Comparison of ENCODE assay signal across 22 cellular contexts in the genomic region with DNA sequence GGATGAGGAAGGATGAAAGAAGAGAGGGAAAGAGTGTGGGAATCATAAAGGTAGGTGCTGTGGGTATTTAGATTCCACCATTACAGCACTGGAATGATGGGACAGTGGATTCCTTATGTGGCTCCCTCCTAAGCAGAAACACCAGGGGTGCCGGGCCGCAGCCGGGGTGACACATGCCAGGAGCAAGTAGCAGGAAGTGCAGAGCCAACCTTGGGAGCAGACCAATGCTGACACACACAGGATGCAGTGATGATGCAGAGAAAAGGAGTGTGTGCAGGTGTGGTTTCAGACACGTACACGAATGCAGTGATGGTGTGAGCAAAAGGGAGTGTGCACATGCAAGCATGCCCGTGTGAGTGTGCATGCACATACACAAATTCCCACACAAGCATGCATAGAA.
A peak's percentile ranks its signal among the peaks of the same experiment; 100 is the strongest.
DNase-seq lines count a peak whose midpoint lies in the region; ATAC-seq, FAIRE-seq and TF ChIP-seq lines count a peak whose summit lies in the region.
"Had no signal": no experiment of that assay in that cellular context is flagged by ENCODE, and none has a peak within 500 bp of the region (broad histone marks: within the 10 kb centered on the region; RNA-seq: fewer than 3 reads in every experiment).

No MANE protein-coding gene starts in this region.

- H3K9me3 ChIP-seq in transverse colon, result no peaks in the 10 kb centered on the region
- H3K9me3 ChIP-seq: HAP-1 had no signal

- DNase-seq in A172 (ENCODE audit: low spot score) (peak; percentile 75), HTR-8/SVneo (ENCODE audit: insufficient read length, low spot score) (no peak), astrocyte of the spinal cord (ENCODE audit: low read depth, low spot score) (peak; percentile 7), glomerular visceral epithelial cell (ENCODE audit: extremely low spot score) (peak; percentile 30), transverse colon (no peak), NCI-H1694 treated with DMSO at 0.1 percent for 48 hours (lab: John Stamatoyannopoulos, UW) (no peak), ACHN (no peak)
- DNase-seq: 8988T; CD4-positive, alpha-beta T cell; DMS153; KBM-7; MV-4-11; NCI-H1417; NCI-H187 treated with DMSO at 0.1 percent for 48 hours; NCI-H226; NCI-H524 treated with DMSO at 0.1 percent for 48 hours; PC-9 had no signal

- no peak overlapping the region for H3K27ac ChIP-seq in transverse colon
- H3K27ac ChIP-seq: PC-9 had no signal

- no peak for TF ChIP-seq CTCF in astrocyte of the spinal cord (IDR thresholded peaks at IDR 0.05; ENCODE audit: low read depth, low read length)
- TF ChIP-seq CTCF in transverse colon (IDR thresholded peaks at IDR 0.05), result no peak

- TF ChIP-seq POLR2A in transverse colon (IDR thresholded peaks at IDR 0.05), result no peak

- no peak for ATAC-seq in HG03108 (IDR thresholded peaks at IDR 0.05; ENCODE audit: unreplicated experiment)
- ATAC-seq: Right ventricle myocardium inferior had no signal

- H3K4me1 ChIP-seq in transverse colon, result peaks cover 0 to under 1% (median 0%) of the 10 kb centered on the region in 4 donors
- H3K4me1 ChIP-seq: HAP-1 had no signal

- no peaks in the 10 kb centered on the region for H3K27me3 ChIP-seq in transverse colon

- in situ Hi-C loops in astrocyte of the spinal cord (cut with HindIII; ENCODE audit: low sequenced_read_pairs), result no loop called here
- in situ Hi-C loops in transverse colon (cut with MboI; ENCODE audit: low pct_ligation_motif_present in 1 of 4, low pct_unique_long_range_greater_than_20kb in 1 of 4, low sequenced_read_pairs in 3 of 4), result no loop called here
- in situ Hi-C loops in ACHN (cut with HindIII; ENCODE audit: low pct_ligation_motif_present, low pct_unique_long_range_greater_than_20kb, low sequenced_read_pairs), result no loop called here

- intact Hi-C loops in transverse colon (cut with DNase I; ENCODE audit: low total_unique reads), result no loop called here

- TF ChIP-seq EP300 in transverse colon (IDR thresholded peaks at IDR 0.05; ENCODE audit: low read depth), result no peak

- FAIRE-seq in HTR-8/SVneo (lab: Jason Lieb, UNC), result peak; percentile 70
- FAIRE-seq: GM12891, GM19239 had no signal

- H3K36me3 ChIP-seq in transverse colon, result no peaks in the 10 kb centered on the region
- H3K36me3 ChIP-seq: HAP-1 had no signal

- WGBS in transverse colon (ENCODE audit: low coverage in 1 of 2), 2 donors, result 91 to 94% methylated on average over 3 to 6 of the region's 6 CpGs

- H3K4me3 ChIP-seq in astrocyte of the spinal cord (ENCODE audit: low read depth, low read length) (no peak overlapping the region), transverse colon (no peak overlapping the region)
- H3K4me3 ChIP-seq: HAP-1, PC-9 had no signal

Comparison
In these comparisons a context has a peak if more than half of its experiments do, and no peak if none do; other contexts are left out.
1. DNase-seq: peak in A172 (single experiment), astrocyte of the spinal cord (single experiment) and glomerular visceral epithelial cell (single experiment); none in HTR-8/SVneo (single experiment), transverse colon (single experiment), NCI-H1694 treated with DMSO at 0.1 percent for 48 hours (single experiment) and ACHN (single experiment).